1 cellular context compared by ENCODE assay signal in the genomic region with DNA sequence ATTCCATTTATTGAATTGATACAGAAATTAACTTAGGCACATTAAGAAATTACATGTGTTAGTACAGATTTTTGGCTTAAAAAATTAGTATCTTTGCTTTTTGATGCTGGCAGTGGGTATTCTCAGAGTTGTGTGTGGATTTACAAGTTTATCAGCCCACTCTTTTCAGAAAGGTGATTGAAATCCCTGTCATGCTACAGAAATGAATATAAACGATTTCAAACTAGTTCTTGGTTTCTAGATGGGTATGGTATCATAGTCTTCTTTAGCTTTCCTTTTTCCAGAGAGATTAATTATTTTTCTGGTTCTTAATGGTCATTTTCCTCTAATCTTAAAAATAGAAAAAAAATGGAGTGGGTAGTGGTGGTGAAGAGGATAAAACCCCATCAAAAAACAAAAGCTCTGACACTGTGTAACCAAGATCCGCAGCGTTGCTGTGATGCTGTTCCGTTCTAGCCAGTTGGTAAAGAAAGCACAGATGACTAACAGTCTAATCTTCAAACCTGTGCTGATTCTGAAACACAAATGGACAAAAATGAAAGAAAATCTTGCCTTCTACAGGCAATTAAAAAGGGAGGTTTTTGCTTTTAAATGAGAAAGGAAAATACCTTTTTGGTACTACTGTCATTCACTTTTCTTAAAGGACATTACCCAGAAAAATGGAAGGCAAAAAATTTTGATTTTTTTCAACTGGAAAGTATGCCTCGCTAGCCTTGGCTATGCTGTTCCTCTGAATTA.
TF ChIP-seq lines count a peak whose summit lies in the region.

No MANE protein-coding gene starts in this region.

TF ChIP-seq in WTC11, 78 proteins besides CTCF, POLR2A, EP300 and RAD21 (continued from another document):
- TF ChIP-seq PRDM15 (CRISPR knock-in tag; IDR thresholded peaks at IDR 0.05) (no peak), TCF7 (CRISPR knock-in tag; IDR thresholded peaks at IDR 0.05; ENCODE audit: low read depth) (no peak), CBFB (CRISPR knock-in tag; IDR thresholded peaks at IDR 0.05; ENCODE audit: low read depth) (no peak), NR3C1 (CRISPR knock-in tag; conservative IDR thresholded peaks at IDR 0.05; ENCODE audit: low read depth) (no peak), MXD4 (CRISPR knock-in tag; IDR thresholded peaks at IDR 0.05; ENCODE audit: borderline replicate concordance) (no peak), CREB1 (CRISPR knock-in tag; IDR thresholded peaks at IDR 0.05) (no peak)
